ENCODE assay signal across 9 cellular contexts in genomic region chr10:6543431-6544005, GRCh38. TPM values are rescaled to one million over a fixed set of nuclear protein-coding genes. Genes with fewer than 3 reads are reported as not detected.
A peak's percentile ranks its signal among the peaks of the same experiment; 100 is the strongest.
DNase-seq lines count a peak whose midpoint lies in the region; ATAC-seq and TF ChIP-seq lines count a peak whose summit lies in the region.
"Had no signal": no experiment of that assay in that cellular context is flagged by ENCODE, and none has a peak within 500 bp of the region (broad histone marks: within the 10 kb centered on the region; RNA-seq: fewer than 3 reads in every experiment).

No MANE protein-coding gene starts in this region.

- ATAC-seq in GM21619 (IDR thresholded peaks at IDR 0.05; ENCODE audit: unreplicated experiment) (peak; percentile 62), GM18505 (IDR thresholded peaks at IDR 0.05; ENCODE audit: unreplicated experiment) (no peak)
- ATAC-seq in stimulated activated effector memory CD8-positive, alpha-beta T cell treated with anti-CD3 and anti-CD28 coated beads, Interleukin-12 subunit alpha, Interleukin-12 subunit beta, amount 100 ng/mL, for 72 hours, result peak; percentile 98
- ATAC-seq: heart left ventricle had no signal

- peak overlapping the region; percentile 62 for H3K4me3 Mint-ChIP-seq in dendritic cell treated with granulocyte-macrophage colony-stimulating factor and Interleukin-4, amounts not matched to agents 40 ng/mL and 50 ng/mL, for 4 days
- H3K4me3 Mint-ChIP-seq in stimulated activated effector memory CD8-positive, alpha-beta T cell treated with anti-CD3 and anti-CD28 coated beads, Interleukin-12 subunit alpha, Interleukin-12 subunit beta, amount 100 ng/mL, for 72 hours, result peak overlapping the region; percentile 84
- H3K4me3 Mint-ChIP-seq in osteocyte (ENCODE audit: unreplicated experiment), result no peak overlapping the region

- H3K9me3 Mint-ChIP-seq in dendritic cell treated with granulocyte-macrophage colony-stimulating factor and Interleukin-4, amounts not matched to agents 40 ng/mL and 50 ng/mL, for 4 days, result no peaks in the 10 kb centered on the region
- H3K9me3 Mint-ChIP-seq in stimulated activated effector memory CD8-positive, alpha-beta T cell treated with anti-CD3 and anti-CD28 coated beads, Interleukin-12 subunit alpha, Interleukin-12 subunit beta, amount 100 ng/mL, for 72 hours, result no peaks in the 10 kb centered on the region
- H3K9me3 Mint-ChIP-seq in osteocyte (ENCODE audit: unreplicated experiment), result no peaks in the 10 kb centered on the region

- peak; percentile 11 for DNase-seq in activated CD4-positive, alpha-beta T cell treated with anti-CD3 and anti-CD28 coated beads for 1 hour
- peak; percentile 41 to 85 for DNase-seq in stimulated activated effector memory CD8-positive, alpha-beta T cell treated with anti-CD3 and anti-CD28 coated beads, Interleukin-12 subunit alpha, Interleukin-12 subunit beta, amount 100 ng/mL, for 72 hours (ENCODE audit: low spot score in 2 of 2)
- DNase-seq in NOMO-1 treated with dmso at 0.1 percent for 144 hours (lab: John Stamatoyannopoulos, UW; ENCODE audit: unreplicated experiment), result no peak
- no peak for DNase-seq in osteocyte (ENCODE audit: extremely low spot score, unreplicated experiment)
- no peak for DNase-seq in DMS 273 (lab: John Stamatoyannopoulos, UW; ENCODE audit: unreplicated experiment)
- DNase-seq: heart left ventricle had no signal

- intact Hi-C loops in dendritic cell treated with granulocyte-macrophage colony-stimulating factor and Interleukin-4, amounts not matched to agents 40 ng/mL and 50 ng/mL, for 4 days (cut with micrococcal nuclease), result no loop called here

- H3K27me3 Mint-ChIP-seq in dendritic cell treated with granulocyte-macrophage colony-stimulating factor and Interleukin-4, amounts not matched to agents 40 ng/mL and 50 ng/mL, for 4 days, result peaks cover 11% of the 10 kb centered on the region
- peaks cover 4% of the 10 kb centered on the region for H3K27me3 Mint-ChIP-seq in osteocyte (ENCODE audit: unreplicated experiment)

- TF ChIP-seq POLR2A in GM18505 (IDR thresholded peaks at IDR 0.05; ENCODE audit: borderline replicate concordance, extremely low read depth, insufficient read depth, insufficient read length), result no peak

- H3K36me3 Mint-ChIP-seq in dendritic cell treated with granulocyte-macrophage colony-stimulating factor and Interleukin-4, amounts not matched to agents 40 ng/mL and 50 ng/mL, for 4 days (ENCODE audit: low read depth), result no peaks in the 10 kb centered on the region
- peaks cover 18% of the 10 kb centered on the region for H3K36me3 Mint-ChIP-seq in stimulated activated effector memory CD8-positive, alpha-beta T cell treated with anti-CD3 and anti-CD28 coated beads, Interleukin-12 subunit alpha, Interleukin-12 subunit beta, amount 100 ng/mL, for 72 hours
- H3K36me3 Mint-ChIP-seq in osteocyte (ENCODE audit: unreplicated experiment), result no peaks in the 10 kb centered on the region

- TF ChIP-seq CTCF in osteocyte (IDR thresholded peaks at IDR 0.05), result no peak

- H3K27ac Mint-ChIP-seq in dendritic cell treated with granulocyte-macrophage colony-stimulating factor and Interleukin-4, amounts not matched to agents 40 ng/mL and 50 ng/mL, for 4 days, result peak overlapping the region; percentile 44
- peak overlapping the region; percentile 98 for H3K27ac Mint-ChIP-seq in stimulated activated effector memory CD8-positive, alpha-beta T cell treated with anti-CD3 and anti-CD28 coated beads, Interleukin-12 subunit alpha, Interleukin-12 subunit beta, amount 100 ng/mL, for 72 hours
- no peak overlapping the region for H3K27ac Mint-ChIP-seq in osteocyte (ENCODE audit: unreplicated experiment)

- peaks cover 14% of the 10 kb centered on the region for H3K4me1 Mint-ChIP-seq in dendritic cell treated with granulocyte-macrophage colony-stimulating factor and Interleukin-4, amounts not matched to agents 40 ng/mL and 50 ng/mL, for 4 days (ENCODE audit: low read depth)
- peaks cover 65% of the 10 kb centered on the region for H3K4me1 Mint-ChIP-seq in stimulated activated effector memory CD8-positive, alpha-beta T cell treated with anti-CD3 and anti-CD28 coated beads, Interleukin-12 subunit alpha, Interleukin-12 subunit beta, amount 100 ng/mL, for 72 hours
- H3K4me1 Mint-ChIP-seq in osteocyte (ENCODE audit: unreplicated experiment), result no peaks in the 10 kb centered on the region

RNA-seq across cellular contexts. Expression of gene PRKCQ, which starts 36.6 kb away (rescaled TPM):
- total RNA-seq in osteocyte, result 0.11 TPM in 1 of 2 replicates, not detected in the other

Comparison
In these comparisons a context has a peak if more than half of its experiments do, and no peak if none do; other contexts are left out.
1. DNase-seq: peak in activated CD4-positive, alpha-beta T cell treated with anti-CD3 and anti-CD28 coated beads for 1 hour (single experiment) and stimulated activated effector memory CD8-positive, alpha-beta T cell treated with anti-CD3 and anti-CD28 coated beads, Interleukin-12 subunit alpha, Interleukin-12 subunit beta, amount 100 ng/mL, for 72 hours (2 of 2); none in NOMO-1 treated with dmso at 0.1 percent for 144 hours (single experiment), osteocyte (single experiment) and DMS 273 (single experiment).